Comparison of ENCODE assay signal across 9 cellular contexts in the genomic region with DNA sequence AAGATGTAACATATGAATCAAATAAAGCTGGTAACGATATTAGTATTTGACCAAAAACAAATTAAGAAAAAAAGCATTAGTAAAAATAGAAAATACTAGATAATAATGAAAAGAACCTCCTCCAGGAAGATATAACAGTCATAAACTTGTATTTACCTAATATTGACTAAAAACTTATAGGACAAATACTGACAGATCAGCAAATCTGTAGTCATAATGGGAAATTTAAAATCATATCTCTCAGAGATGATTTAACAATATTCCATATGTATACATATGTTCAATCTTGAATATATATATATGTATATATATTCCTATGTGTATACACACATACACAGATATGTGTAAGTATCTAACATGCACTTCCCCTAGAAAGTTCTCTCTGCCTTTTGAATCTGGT.
"Had no signal": no experiment of that assay in that cellular context is flagged by ENCODE, and none has a peak within 500 bp of the region (broad histone marks: within the 10 kb centered on the region; RNA-seq: fewer than 3 reads in every experiment).

No MANE protein-coding gene starts in this region.

- H3K27me3 Mint-ChIP-seq: IgD-negative memory B cell had no signal

- H3K4me1 ChIP-seq: HAP-1 had no signal

- DNase-seq: GM23248, GOT3, H7, HFFc6 had no signal

- H3K27ac ChIP-seq: GM23248, HL-60, KMS-11 had no signal

- H2AFZ ChIP-seq: GM23248 had no signal

- H3K4me3 ChIP-seq: GM23248, HAP-1 had no signal

- H3K4me1 Mint-ChIP-seq: IgD-negative memory B cell had no signal

- H3K9ac ChIP-seq: GM23248, KMS-11 had no signal

- H3K4me2 ChIP-seq: KMS-11 had no signal

- H3K4me3 Mint-ChIP-seq: HFFc6 had no signal

- H3K27ac Mint-ChIP-seq: HFFc6, IgD-negative memory B cell had no signal

- ATAC-seq: HCT116 had no signal

- H3K9me3 ChIP-seq: HAP-1 had no signal

- H3K36me3 ChIP-seq: HAP-1 had no signal
